Comparison of ENCODE assay signal across 1 cellular context in genomic region chr16:50121721-50122445, GRCh38.
A peak's percentile ranks its signal among the peaks of the same experiment; 100 is the strongest.
TF ChIP-seq lines count a peak whose summit lies in the region.

No MANE protein-coding gene starts in this region.

TF ChIP-seq in GM12878, 131 proteins besides CTCF, POLR2A, EP300 and RAD21 (continued from another document and continues in another):
- no peak for TF ChIP-seq ZBTB11 (CRISPR knock-in tag; IDR thresholded peaks at IDR 0.05)
- TF ChIP-seq RB1 (IDR thresholded peaks at IDR 0.05; ENCODE audit: borderline replicate concordance), result no peak
- peak in 1 of 2 experiments; percentile 25; a peak in 1 of 4 replicates for TF ChIP-seq SRF (IDR thresholded peaks at IDR 0.05; ENCODE audit: low read depth in 2 of 2, low read length in 2 of 2)
- no peak for TF ChIP-seq USF2 (IDR thresholded peaks at IDR 0.05; ENCODE audit: borderline replicate concordance, low read depth, low read length)
- peak; percentile 59; the same call in 1 of the 2 replicates for TF ChIP-seq BACH1 (IDR thresholded peaks at IDR 0.05; ENCODE audit: borderline replicate concordance)
- TF ChIP-seq ZNF24 (IDR thresholded peaks at IDR 0.05), result no peak
- TF ChIP-seq FOS (IDR thresholded peaks at IDR 0.05; ENCODE audit: borderline replicate concordance, extremely low read depth, insufficient read length), result no peak
- TF ChIP-seq CBX5 (IDR thresholded peaks at IDR 0.05; ENCODE audit: low read depth), result no peak
- no peak for TF ChIP-seq KLF5 (IDR thresholded peaks at IDR 0.05; ENCODE audit: partially characterized antibody)
- TF ChIP-seq IKZF1 (conservative IDR thresholded peaks at IDR 0.05), result peak; percentile 73
- TF ChIP-seq TCF7 (IDR thresholded peaks at IDR 0.05; ENCODE audit: borderline replicate concordance), result no peak
- TF ChIP-seq MLLT1 (IDR thresholded peaks at IDR 0.05), result no peak
- TF ChIP-seq MAX (IDR thresholded peaks at IDR 0.05; ENCODE audit: low read depth, low read length), result no peak; the same call in 1 of the 2 replicates
- TF ChIP-seq FOXM1 (IDR thresholded peaks at IDR 0.05; ENCODE audit: low read depth, low read length), result peak; percentile 86
- no peak for TF ChIP-seq HDAC2 (IDR thresholded peaks at IDR 0.05)
- no peak for TF ChIP-seq USF1 (IDR thresholded peaks at IDR 0.05; ENCODE audit: borderline replicate concordance, extremely low read length, insufficient read depth, low read depth, low read length)
- peak; percentile 42 for TF ChIP-seq MEF2B (IDR thresholded peaks at IDR 0.05; ENCODE audit: partially characterized antibody, poor library complexity, severe bottlenecking)
- no peak for TF ChIP-seq ELK1 (IDR thresholded peaks at IDR 0.05; ENCODE audit: low read depth, low read length)
- no peak for TF ChIP-seq LARP7 (IDR thresholded peaks at IDR 0.05)
- TF ChIP-seq BCL3 (IDR thresholded peaks at IDR 0.05; ENCODE audit: borderline replicate concordance, insufficient read depth, low read depth, low read length, poor library complexity, severe bottlenecking), result peak; percentile 36
- TF ChIP-seq RBBP5 (conservative IDR thresholded peaks at IDR 0.05), result no peak
- no peak for TF ChIP-seq ZZZ3 (IDR thresholded peaks at IDR 0.05; ENCODE audit: control insufficient read depth, insufficient read length, low read depth)
- TF ChIP-seq PAX8 (IDR thresholded peaks at IDR 0.05), result no peak
- no peak for TF ChIP-seq WRNIP1 (IDR thresholded peaks at IDR 0.05; ENCODE audit: borderline replicate concordance, low read depth, low read length)
- no peak for TF ChIP-seq E2F4 (IDR thresholded peaks at IDR 0.05; ENCODE audit: low read depth, low read length)
- TF ChIP-seq E2F8 (IDR thresholded peaks at IDR 0.05; ENCODE audit: low read depth, partially characterized antibody), result no peak
- TF ChIP-seq RAD51 (IDR thresholded peaks at IDR 0.05), result no peak
- no peak for TF ChIP-seq RCOR1 (conservative IDR thresholded peaks at IDR 0.05; ENCODE audit: low read depth, low read length)
- 0 out of 2 replicates have a peak, but pooled peaks have one; percentile 4 for TF ChIP-seq SPI1 (IDR thresholded peaks at IDR 0.05; ENCODE audit: borderline replicate concordance, insufficient read depth, low read depth, low read length)
- TF ChIP-seq ETV6 (conservative IDR thresholded peaks at IDR 0.05 in 1 of 2, IDR thresholded peaks at IDR 0.05 in 1 of 2; ENCODE audit: borderline replicate concordance in 1 of 2, low read depth in 1 of 2), result 0 out of 4 replicates have a peak, but pooled peaks of 1 of the 2 experiments have one; percentile 32
- no peak for TF ChIP-seq SREBF1 (IDR thresholded peaks at IDR 0.05; ENCODE audit: low read length)
- TF ChIP-seq NFIC (IDR thresholded peaks at IDR 0.05; ENCODE audit: low read depth, low read length), result peak; percentile 89
- 0 out of 2 replicates have a peak, but pooled peaks have one; percentile 0 for TF ChIP-seq SMARCA5 (IDR thresholded peaks at IDR 0.05)
- TF ChIP-seq POLR2AphosphoS5 (IDR thresholded peaks at IDR 0.05; ENCODE audit: low read length), result no peak
- TF ChIP-seq SMAD1 (IDR thresholded peaks at IDR 0.05; ENCODE audit: low read depth, partially characterized antibody), result peak; percentile 50
- TF ChIP-seq KAT2A (conservative IDR thresholded peaks at IDR 0.05; ENCODE audit: control insufficient read depth, low read depth, low read length), result no peak
- TF ChIP-seq NKRF (conservative IDR thresholded peaks at IDR 0.05), result no peak
- TF ChIP-seq SIN3A (IDR thresholded peaks at IDR 0.05; ENCODE audit: low read depth, low read length), result no peak
- TF ChIP-seq PKNOX1 (IDR thresholded peaks at IDR 0.05), result no peak
